Comparison of ENCODE assay signal across 1 cellular context in the genomic region with DNA sequence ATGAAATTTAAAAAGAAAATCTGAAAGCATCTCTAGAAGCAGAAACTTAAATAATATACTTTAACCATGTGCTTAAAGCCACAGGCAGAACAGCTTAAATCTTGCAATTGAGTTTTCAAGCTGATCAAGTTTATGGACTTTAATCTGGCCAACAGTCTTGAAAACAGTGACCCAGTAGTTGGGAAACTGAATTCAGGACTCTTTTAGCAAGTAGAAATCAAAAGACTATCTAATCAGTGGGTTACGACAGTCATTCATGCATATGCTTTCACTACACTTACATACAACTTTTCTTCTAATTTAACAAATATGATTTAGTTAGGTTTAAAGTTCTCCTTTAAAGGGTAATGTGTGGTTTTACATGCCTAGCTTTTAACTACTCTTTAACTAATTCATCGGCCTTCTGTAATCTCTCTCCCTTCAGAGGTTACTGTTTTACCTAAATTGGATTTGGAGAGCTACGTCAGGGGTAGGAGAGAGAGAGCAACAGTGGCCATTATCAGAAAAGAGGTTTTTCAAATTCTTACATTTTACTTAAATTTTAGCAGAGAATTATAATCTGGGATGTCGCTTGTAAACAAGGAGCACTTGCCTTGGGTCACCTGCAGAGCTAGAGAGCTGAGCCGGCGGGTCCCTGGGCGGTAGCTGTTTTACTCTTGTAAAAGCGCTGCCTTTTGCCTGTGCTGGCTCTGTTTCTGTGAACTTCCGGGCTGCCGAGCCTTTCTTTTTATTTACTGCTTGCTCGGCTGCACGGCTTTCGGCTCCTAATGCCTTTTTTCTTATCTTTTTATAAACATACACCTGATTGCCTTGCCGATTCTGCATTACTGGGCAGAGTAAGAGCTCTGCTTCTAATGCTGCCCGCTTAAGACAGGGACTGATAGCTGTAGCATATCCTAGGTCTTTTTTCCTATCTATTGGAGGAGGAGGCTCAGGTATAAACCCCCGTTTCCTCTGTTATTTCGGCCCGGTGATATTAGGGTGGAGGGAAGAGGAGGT.
TF ChIP-seq lines count a peak whose summit lies in the region.

No MANE protein-coding gene starts in this region.

TF ChIP-seq in K562, 482 proteins besides CTCF, POLR2A, EP300 and RAD21 (continued from another document and continues in another):
- TF ChIP-seq, protein P1, sequence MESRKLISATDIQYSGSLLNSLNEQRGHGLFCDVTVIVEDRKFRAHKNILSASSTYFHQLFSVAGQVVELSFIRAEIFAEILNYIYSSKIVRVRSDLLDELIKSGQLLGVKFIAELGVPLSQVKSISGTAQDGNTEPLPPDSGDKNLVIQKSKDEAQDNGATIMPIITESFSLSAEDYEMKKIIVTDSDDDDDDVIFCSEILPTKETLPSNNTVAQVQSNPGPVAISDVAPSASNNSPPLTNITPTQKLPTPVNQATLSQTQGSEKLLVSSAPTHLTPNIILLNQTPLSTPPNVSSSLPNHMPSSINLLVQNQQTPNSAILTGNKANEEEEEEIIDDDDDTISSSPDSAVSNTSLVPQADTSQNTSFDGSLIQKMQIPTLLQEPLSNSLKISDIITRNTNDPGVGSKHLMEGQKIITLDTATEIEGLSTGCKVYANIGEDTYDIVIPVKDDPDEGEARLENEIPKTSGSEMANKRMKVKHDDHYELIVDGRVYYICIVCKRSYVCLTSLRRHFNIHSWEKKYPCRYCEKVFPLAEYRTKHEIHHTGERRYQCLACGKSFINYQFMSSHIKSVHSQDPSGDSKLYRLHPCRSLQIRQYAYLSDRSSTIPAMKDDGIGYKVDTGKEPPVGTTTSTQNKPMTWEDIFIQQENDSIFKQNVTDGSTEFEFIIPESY (CRISPR knock-in tag; IDR thresholded peaks at IDR 0.05): no peak
- no peak for TF ChIP-seq PYGO2 (tag; IDR thresholded peaks at IDR 0.05)
- no peak for TF ChIP-seq NELFE (IDR thresholded peaks at IDR 0.05; ENCODE audit: insufficient read depth, insufficient read length)
- TF ChIP-seq KLF16 (IDR thresholded peaks at IDR 0.05): no peak
- no peak for TF ChIP-seq C11orf30 (IDR thresholded peaks at IDR 0.05; ENCODE audit: low read depth)
- no peak for TF ChIP-seq ZNF764 (CRISPR knock-in tag; IDR thresholded peaks at IDR 0.05; ENCODE audit: low read depth)
- no peak; a peak in 1 of 4 replicates for TF ChIP-seq NRF1 (conservative IDR thresholded peaks at IDR 0.05 in 1 of 2, IDR thresholded peaks at IDR 0.05 in 1 of 2)
- no peak for TF ChIP-seq THRAP3 (IDR thresholded peaks at IDR 0.05; ENCODE audit: borderline replicate concordance)
- no peak for TF ChIP-seq DNMT1 (IDR thresholded peaks at IDR 0.05)
- no peak for TF ChIP-seq RHOXF2B (CRISPR knock-in tag; conservative IDR thresholded peaks at IDR 0.05)
- 0 out of 2 replicates have a peak, but pooled peaks have one; percentile 50 for TF ChIP-seq BACH1 (tag; IDR thresholded peaks at IDR 0.05)
- TF ChIP-seq YBX1 (IDR thresholded peaks at IDR 0.05): no peak
- TF ChIP-seq, protein P2, sequence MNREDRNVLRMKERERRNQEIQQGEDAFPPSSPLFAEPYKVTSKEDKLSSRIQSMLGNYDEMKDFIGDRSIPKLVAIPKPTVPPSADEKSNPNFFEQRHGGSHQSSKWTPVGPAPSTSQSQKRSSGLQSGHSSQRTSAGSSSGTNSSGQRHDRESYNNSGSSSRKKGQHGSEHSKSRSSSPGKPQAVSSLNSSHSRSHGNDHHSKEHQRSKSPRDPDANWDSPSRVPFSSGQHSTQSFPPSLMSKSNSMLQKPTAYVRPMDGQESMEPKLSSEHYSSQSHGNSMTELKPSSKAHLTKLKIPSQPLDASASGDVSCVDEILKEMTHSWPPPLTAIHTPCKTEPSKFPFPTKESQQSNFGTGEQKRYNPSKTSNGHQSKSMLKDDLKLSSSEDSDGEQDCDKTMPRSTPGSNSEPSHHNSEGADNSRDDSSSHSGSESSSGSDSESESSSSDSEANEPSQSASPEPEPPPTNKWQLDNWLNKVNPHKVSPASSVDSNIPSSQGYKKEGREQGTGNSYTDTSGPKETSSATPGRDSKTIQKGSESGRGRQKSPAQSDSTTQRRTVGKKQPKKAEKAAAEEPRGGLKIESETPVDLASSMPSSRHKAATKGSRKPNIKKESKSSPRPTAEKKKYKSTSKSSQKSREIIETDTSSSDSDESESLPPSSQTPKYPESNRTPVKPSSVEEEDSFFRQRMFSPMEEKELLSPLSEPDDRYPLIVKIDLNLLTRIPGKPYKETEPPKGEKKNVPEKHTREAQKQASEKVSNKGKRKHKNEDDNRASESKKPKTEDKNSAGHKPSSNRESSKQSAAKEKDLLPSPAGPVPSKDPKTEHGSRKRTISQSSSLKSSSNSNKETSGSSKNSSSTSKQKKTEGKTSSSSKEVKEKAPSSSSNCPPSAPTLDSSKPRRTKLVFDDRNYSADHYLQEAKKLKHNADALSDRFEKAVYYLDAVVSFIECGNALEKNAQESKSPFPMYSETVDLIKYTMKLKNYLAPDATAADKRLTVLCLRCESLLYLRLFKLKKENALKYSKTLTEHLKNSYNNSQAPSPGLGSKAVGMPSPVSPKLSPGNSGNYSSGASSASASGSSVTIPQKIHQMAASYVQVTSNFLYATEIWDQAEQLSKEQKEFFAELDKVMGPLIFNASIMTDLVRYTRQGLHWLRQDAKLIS (CRISPR knock-in tag; IDR thresholded peaks at IDR 0.05): no peak
- TF ChIP-seq ZNF445 (CRISPR knock-in tag; IDR thresholded peaks at IDR 0.05; ENCODE audit: low read depth): no peak
- TF ChIP-seq, protein P3, sequence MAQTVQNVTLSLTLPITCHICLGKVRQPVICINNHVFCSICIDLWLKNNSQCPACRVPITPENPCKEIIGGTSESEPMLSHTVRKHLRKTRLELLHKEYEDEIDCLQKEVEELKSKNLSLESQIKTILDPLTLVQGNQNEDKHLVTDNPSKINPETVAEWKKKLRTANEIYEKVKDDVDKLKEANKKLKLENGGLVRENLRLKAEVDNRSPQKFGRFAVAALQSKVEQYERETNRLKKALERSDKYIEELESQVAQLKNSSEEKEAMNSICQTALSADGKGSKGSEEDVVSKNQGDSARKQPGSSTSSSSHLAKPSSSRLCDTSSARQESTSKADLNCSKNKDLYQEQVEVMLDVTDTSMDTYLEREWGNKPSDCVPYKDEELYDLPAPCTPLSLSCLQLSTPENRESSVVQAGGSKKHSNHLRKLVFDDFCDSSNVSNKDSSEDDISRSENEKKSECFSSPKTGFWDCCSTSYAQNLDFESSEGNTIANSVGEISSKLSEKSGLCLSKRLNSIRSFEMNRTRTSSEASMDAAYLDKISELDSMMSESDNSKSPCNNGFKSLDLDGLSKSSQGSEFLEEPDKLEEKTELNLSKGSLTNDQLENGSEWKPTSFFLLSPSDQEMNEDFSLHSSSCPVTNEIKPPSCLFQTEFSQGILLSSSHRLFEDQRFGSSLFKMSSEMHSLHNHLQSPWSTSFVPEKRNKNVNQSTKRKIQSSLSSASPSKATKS (CRISPR knock-in tag; IDR thresholded peaks at IDR 0.05): no peak
- no peak for TF ChIP-seq LCOR (CRISPR knock-in tag; IDR thresholded peaks at IDR 0.05)
- TF ChIP-seq ADNP (tag; IDR thresholded peaks at IDR 0.05): no peak
- TF ChIP-seq STAT5A (IDR thresholded peaks at IDR 0.05; ENCODE audit: borderline replicate concordance, low read length): no peak
- TF ChIP-seq, protein P4, sequence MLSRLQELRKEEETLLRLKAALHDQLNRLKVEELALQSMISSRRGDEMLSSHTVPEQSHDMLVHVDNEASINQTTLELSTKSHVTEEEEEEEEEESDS (CRISPR knock-in tag; IDR thresholded peaks at IDR 0.05): no peak
- no peak for TF ChIP-seq NCOA2 (IDR thresholded peaks at IDR 0.05; ENCODE audit: partially characterized antibody in 2 of 2)
- no peak for TF ChIP-seq FOXP1 (CRISPR knock-in tag; IDR thresholded peaks at IDR 0.05)
- no peak for TF ChIP-seq ZNF217 (CRISPR knock-in tag; IDR thresholded peaks at IDR 0.05)
- TF ChIP-seq HLTF (IDR thresholded peaks at IDR 0.05): no peak
- TF ChIP-seq MAFG (tag; conservative IDR thresholded peaks at IDR 0.05): no peak
- TF ChIP-seq SETDB1 (IDR thresholded peaks at IDR 0.05; ENCODE audit: low read length): no peak
- TF ChIP-seq, protein P5, sequence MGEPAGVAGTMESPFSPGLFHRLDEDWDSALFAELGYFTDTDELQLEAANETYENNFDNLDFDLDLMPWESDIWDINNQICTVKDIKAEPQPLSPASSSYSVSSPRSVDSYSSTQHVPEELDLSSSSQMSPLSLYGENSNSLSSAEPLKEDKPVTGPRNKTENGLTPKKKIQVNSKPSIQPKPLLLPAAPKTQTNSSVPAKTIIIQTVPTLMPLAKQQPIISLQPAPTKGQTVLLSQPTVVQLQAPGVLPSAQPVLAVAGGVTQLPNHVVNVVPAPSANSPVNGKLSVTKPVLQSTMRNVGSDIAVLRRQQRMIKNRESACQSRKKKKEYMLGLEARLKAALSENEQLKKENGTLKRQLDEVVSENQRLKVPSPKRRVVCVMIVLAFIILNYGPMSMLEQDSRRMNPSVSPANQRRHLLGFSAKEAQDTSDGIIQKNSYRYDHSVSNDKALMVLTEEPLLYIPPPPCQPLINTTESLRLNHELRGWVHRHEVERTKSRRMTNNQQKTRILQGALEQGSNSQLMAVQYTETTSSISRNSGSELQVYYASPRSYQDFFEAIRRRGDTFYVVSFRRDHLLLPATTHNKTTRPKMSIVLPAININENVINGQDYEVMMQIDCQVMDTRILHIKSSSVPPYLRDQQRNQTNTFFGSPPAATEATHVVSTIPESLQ (CRISPR knock-in tag; IDR thresholded peaks at IDR 0.05): no peak
- TF ChIP-seq ELF4 (CRISPR knock-in tag; IDR thresholded peaks at IDR 0.05): no peak
- no peak for TF ChIP-seq ZNF830 (CRISPR knock-in tag; IDR thresholded peaks at IDR 0.05)
- no peak for TF ChIP-seq TAF9B (IDR thresholded peaks at IDR 0.05; ENCODE audit: partially characterized antibody)
- TF ChIP-seq ZNF143 (CRISPR knock-in tag; IDR thresholded peaks at IDR 0.05): no peak
- 0 out of 2 replicates have a peak, but pooled peaks have one; percentile 6 for TF ChIP-seq GATA2 (CRISPR knock-in tag; IDR thresholded peaks at IDR 0.05)
- no peak for TF ChIP-seq ESRRA (IDR thresholded peaks at IDR 0.05; ENCODE audit: borderline replicate concordance, low read depth)
- TF ChIP-seq PHTF2 (CRISPR knock-in tag; IDR thresholded peaks at IDR 0.05): no peak
- TF ChIP-seq PRPF4 (IDR thresholded peaks at IDR 0.05; ENCODE audit: insufficient read depth, low read depth, low read length, poor library complexity, severe bottlenecking): no peak
- TF ChIP-seq KDM4B (IDR thresholded peaks at IDR 0.05; ENCODE audit: borderline replicate concordance in 2 of 2, low read depth in 1 of 2): no peak
- TF ChIP-seq, protein P6, sequence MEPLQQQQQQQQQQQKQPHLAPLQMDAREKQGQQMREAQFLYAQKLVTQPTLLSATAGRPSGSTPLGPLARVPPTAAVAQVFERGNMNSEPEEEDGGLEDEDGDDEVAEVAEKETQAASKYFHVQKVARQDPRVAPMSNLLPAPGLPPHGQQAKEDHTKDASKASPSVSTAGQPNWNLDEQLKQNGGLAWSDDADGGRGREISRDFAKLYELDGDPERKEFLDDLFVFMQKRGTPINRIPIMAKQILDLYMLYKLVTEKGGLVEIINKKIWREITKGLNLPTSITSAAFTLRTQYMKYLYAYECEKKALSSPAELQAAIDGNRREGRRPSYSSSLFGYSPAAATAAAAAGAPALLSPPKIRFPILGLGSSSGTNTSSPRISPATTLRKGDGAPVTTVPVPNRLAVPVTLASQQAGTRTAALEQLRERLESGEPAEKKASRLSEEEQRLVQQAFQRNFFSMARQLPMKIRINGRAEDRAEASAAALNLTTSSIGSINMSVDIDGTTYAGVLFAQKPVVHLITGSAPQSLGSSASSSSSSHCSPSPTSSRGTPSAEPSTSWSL (CRISPR knock-in tag; IDR thresholded peaks at IDR 0.05; ENCODE audit: borderline replicate concordance): no peak
- TF ChIP-seq, protein P7, sequence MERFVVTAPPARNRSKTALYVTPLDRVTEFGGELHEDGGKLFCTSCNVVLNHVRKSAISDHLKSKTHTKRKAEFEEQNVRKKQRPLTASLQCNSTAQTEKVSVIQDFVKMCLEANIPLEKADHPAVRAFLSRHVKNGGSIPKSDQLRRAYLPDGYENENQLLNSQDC (CRISPR knock-in tag; IDR thresholded peaks at IDR 0.05): no peak
- TF ChIP-seq ZNF584 (CRISPR knock-in tag; IDR thresholded peaks at IDR 0.05; ENCODE audit: low read depth): no peak
- no peak for TF ChIP-seq ZSCAN32 (CRISPR knock-in tag; IDR thresholded peaks at IDR 0.05)
- TF ChIP-seq, protein P8, sequence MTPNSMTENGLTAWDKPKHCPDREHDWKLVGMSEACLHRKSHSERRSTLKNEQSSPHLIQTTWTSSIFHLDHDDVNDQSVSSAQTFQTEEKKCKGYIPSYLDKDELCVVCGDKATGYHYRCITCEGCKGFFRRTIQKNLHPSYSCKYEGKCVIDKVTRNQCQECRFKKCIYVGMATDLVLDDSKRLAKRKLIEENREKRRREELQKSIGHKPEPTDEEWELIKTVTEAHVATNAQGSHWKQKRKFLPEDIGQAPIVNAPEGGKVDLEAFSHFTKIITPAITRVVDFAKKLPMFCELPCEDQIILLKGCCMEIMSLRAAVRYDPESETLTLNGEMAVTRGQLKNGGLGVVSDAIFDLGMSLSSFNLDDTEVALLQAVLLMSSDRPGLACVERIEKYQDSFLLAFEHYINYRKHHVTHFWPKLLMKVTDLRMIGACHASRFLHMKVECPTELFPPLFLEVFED (CRISPR knock-in tag; conservative IDR thresholded peaks at IDR 0.05): no peak
- TF ChIP-seq GATAD2B (IDR thresholded peaks at IDR 0.05; ENCODE audit: borderline replicate concordance): no peak
- TF ChIP-seq, protein P9, sequence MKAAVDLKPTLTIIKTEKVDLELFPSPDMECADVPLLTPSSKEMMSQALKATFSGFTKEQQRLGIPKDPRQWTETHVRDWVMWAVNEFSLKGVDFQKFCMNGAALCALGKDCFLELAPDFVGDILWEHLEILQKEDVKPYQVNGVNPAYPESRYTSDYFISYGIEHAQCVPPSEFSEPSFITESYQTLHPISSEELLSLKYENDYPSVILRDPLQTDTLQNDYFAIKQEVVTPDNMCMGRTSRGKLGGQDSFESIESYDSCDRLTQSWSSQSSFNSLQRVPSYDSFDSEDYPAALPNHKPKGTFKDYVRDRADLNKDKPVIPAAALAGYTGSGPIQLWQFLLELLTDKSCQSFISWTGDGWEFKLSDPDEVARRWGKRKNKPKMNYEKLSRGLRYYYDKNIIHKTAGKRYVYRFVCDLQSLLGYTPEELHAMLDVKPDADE (conservative IDR thresholded peaks at IDR 0.05; ENCODE audit: control insufficient read depth, low read depth, low read length): no peak
- TF ChIP-seq TARDBP (IDR thresholded peaks at IDR 0.05): no peak
